ENCODE assay signal across 8 cellular contexts in the genomic region with DNA sequence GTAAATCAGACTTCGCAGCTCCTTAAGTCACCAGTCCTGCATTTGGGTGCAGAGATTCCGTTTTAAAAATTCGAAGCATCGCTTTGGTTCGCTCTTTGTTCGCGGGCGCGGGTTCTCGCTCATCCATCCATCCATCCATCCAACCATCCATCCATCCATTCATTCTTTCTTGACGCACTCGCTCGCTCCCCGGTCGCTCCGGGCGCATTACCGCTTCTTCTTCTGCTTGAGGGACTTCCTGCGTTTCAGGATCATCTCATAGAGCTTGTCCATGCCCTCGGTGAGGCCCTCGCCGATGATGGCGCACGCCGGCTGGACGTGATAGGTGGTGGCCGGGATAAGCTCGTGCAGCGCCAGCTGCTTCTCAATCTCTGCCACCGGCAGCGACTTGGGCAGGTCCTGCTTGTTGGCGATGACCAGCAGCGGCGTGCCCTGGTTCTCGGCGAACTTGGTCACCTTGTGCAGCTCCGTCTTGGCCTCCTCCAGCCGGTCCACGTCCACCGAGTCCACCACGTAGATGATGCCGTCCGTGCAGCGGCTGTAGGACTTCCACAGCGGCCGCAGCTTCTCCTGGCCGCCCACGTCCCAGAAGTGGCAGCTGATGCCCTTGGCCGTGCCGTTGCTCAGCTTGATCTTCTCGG. TPM values are rescaled to one million over a fixed set of nuclear protein-coding genes. Genes with fewer than 3 reads are reported as not detected.
A peak's percentile ranks its signal among the peaks of the same experiment; 100 is the strongest.
DNase-seq lines count a peak whose midpoint lies in the region; ATAC-seq, FAIRE-seq and TF ChIP-seq lines count a peak whose summit lies in the region.

No MANE protein-coding gene starts in this region.

- peaks cover 31% of the 10 kb centered on the region for H3K36me3 Mint-ChIP-seq in natural killer cell

- H3K9me3 Mint-ChIP-seq in natural killer cell = no peaks in the 10 kb centered on the region

- H2AFZ ChIP-seq in endothelial cell of umbilical vein (ENCODE audit: low read depth, low read length) = peak overlapping the region; percentile 85

- CTCF ChIA-PET in HEK293T (lab: Yijun Ruan, JAX) = no interaction called here
- CTCF ChIA-PET in endothelial cell of umbilical vein (lab: Charles Lee) = interaction anchor here (0.8 to 4.8 kb wide), 15 partner anchors 49 to 621 kb away, joined by 3 to 81 read pairs (median 4); no protein-coding TSS in a partner anchor

- peak overlapping the region; percentile 95 to 99 for H3K27ac Mint-ChIP-seq in natural killer cell

- H3K27me3 ChIP-seq in endothelial cell of umbilical vein (ENCODE audit: control insufficient read depth in 2 of 2, insufficient read depth in 2 of 2, low read length in 2 of 2) = no peaks in the 10 kb centered on the region

- H3K4me2 ChIP-seq in endothelial cell of umbilical vein (ENCODE audit: insufficient read depth, low read length) = peak overlapping the region; percentile 77

- H4K20me1 ChIP-seq in endothelial cell of umbilical vein (replicated peaks; ENCODE audit: control insufficient read depth, extremely low read depth, insufficient read depth, low read length) = no peaks in the 10 kb centered on the region

- peak; percentile 40 for FAIRE-seq in endothelial cell of umbilical vein (lab: Jason Lieb, UNC)

- H3K4me3 ChIP-seq in endothelial cell of umbilical vein (replicated peaks in 1 of 3; ENCODE audit: insufficient read depth in 1 of 3, low read depth in 1 of 3, low read length in 3 of 3) = peak overlapping the region in 2 of 3 experiments; percentile 47 to 69

- dilution Hi-C loops in endothelial cell of umbilical vein (cut with MboI; ENCODE audit: extremely low pct_ligation_motif_present, low sequenced_read_pairs) = no loop called here

- H3K4me1 Mint-ChIP-seq in natural killer cell = peaks cover 63 to 72% of the 10 kb centered on the region in 2 donors

- no peaks in the 10 kb centered on the region for H3K9me1 ChIP-seq in endothelial cell of umbilical vein (replicated peaks; ENCODE audit: control insufficient read depth, extremely low read depth, insufficient read depth, low read length)

- H3K36me3 ChIP-seq in endothelial cell of umbilical vein (ENCODE audit: control insufficient read depth in 2 of 2, extremely low read depth in 1 of 2, insufficient read depth in 2 of 2, low read length in 2 of 2) = no peaks in the 10 kb centered on the region

- no peak for TF ChIP-seq POLR2A in endothelial cell of umbilical vein (IDR thresholded peaks at IDR 0.05; ENCODE audit: low read depth, low read length)

- intact Hi-C loops in endothelial cell of umbilical vein (cut with micrococcal nuclease) (loop anchor here (1.0 to 2.0 kb wide), 6 partner anchors 49 to 641 kb away; partner anchors contain the start of gene HJURP), natural killer cell (cut with micrococcal nuclease) (no loop called here)

- DNase-seq in COLO668 (lab: John Stamatoyannopoulos, UW; ENCODE audit: unreplicated experiment) (peak; percentile 67), HEK293T (ENCODE audit: extremely low spot score) (no peak), endothelial cell of umbilical vein (ENCODE audit: low read depth, low spot score) (peak; percentile 54), natural killer cell (peak; percentile 39), GM20000 (ENCODE audit: low spot score) (no peak), NCI-H446 treated with DMSO at 0.1 percent for 48 hours (lab: John Stamatoyannopoulos, UW) (no peak), NCI-H2171 treated with DMSO at 0.1 percent for 48 hours (lab: John Stamatoyannopoulos, UW) (no peak)

- H3K27me3 Mint-ChIP-seq in natural killer cell (ENCODE audit: low read depth in 2 of 2) = no peaks in the 10 kb centered on the region

- no peak for TF ChIP-seq CTCF in VCaP (conservative IDR thresholded peaks at IDR 0.05)
- TF ChIP-seq CTCF in endothelial cell of umbilical vein (IDR thresholded peaks at IDR 0.05; ENCODE audit: extremely low read depth in 1 of 2, insufficient read depth in 1 of 2, low read depth in 1 of 2, low read length in 2 of 2) = no peak
- TF ChIP-seq CTCF in natural killer cell (IDR thresholded peaks at IDR 0.05) = no peak
- no peak for TF ChIP-seq CTCF in GM20000 (IDR thresholded peaks at IDR 0.05; ENCODE audit: extremely low read depth, missing control alignments)

- BruUV-seq in endothelial cell of umbilical vein (replicated peaks; lab: Mats Ljungman, UMichigan) = TSS peak; percentile 20

- H3K79me2 ChIP-seq in endothelial cell of umbilical vein (ENCODE audit: control insufficient read depth, insufficient read depth, low read length) = no peaks in the 10 kb centered on the region

- H3K9me3 ChIP-seq in endothelial cell of umbilical vein (replicated peaks; ENCODE audit: control insufficient read depth, insufficient read depth, low read length) = no peaks in the 10 kb centered on the region

- H3K27ac ChIP-seq in VCaP = peak overlapping the region; percentile 71
- no peak overlapping the region for H3K27ac ChIP-seq in endothelial cell of umbilical vein (ENCODE audit: insufficient read depth, low read depth, low read length)

- ATAC-seq in natural killer cell = no peak

- peak overlapping the region; percentile 100 for H3K4me3 Mint-ChIP-seq in natural killer cell

- POLR2A ChIA-PET in HEK293T (lab: Yijun Ruan, JAX) = interaction anchor here (1.0 to 1.6 kb wide), 2 partner anchors 31 to 127 kb away, joined by 3 to 7 read pairs; no protein-coding TSS in a partner anchor
- POLR2A ChIA-PET in endothelial cell of umbilical vein (lab: Charles Lee) = interaction anchor here (0.5 to 0.9 kb wide), 2 partner anchors 74 to 197 kb away, joined by 3 to 5 read pairs; no protein-coding TSS in a partner anchor

- peak overlapping the region; percentile 55 for H3K9ac ChIP-seq in endothelial cell of umbilical vein (replicated peaks; ENCODE audit: extremely low read depth, insufficient read depth, low read length)

- peaks cover 16% of the 10 kb centered on the region for H3K4me1 ChIP-seq in endothelial cell of umbilical vein (ENCODE audit: control insufficient read depth, extremely low read depth, insufficient read depth, low read length)

TF ChIP-seq in HEK293T, 16 proteins besides CTCF, POLR2A, EP300 and RAD21:
- TF ChIP-seq L3MBTL2 (conservative IDR thresholded peaks at IDR 0.05) = peak; percentile 68
- TF ChIP-seq TARDBP (IDR thresholded peaks at IDR 0.05) = no peak
- no peak for TF ChIP-seq SP1 (IDR thresholded peaks at IDR 0.05)
- no peak for TF ChIP-seq BHLHE40 (IDR thresholded peaks at IDR 0.05; ENCODE audit: borderline replicate concordance)
TF ChIP-seq in HEK293T: peak in this region for 1.

TF ChIP-seq in endothelial cell of umbilical vein, 7 proteins besides CTCF, POLR2A, EP300 and RAD21:
- TF ChIP-seq EZH2 (IDR thresholded peaks at IDR 0.05; ENCODE audit: borderline replicate concordance, low read depth, low read length, severe bottlenecking) (peak; percentile 24), GATA2 (IDR thresholded peaks at IDR 0.05; ENCODE audit: insufficient read depth, insufficient read length, low read depth, low read length) (no peak), FOS (IDR thresholded peaks at IDR 0.05; ENCODE audit: borderline replicate concordance, insufficient read depth, low read length) (no peak), JUN (IDR thresholded peaks at IDR 0.05; ENCODE audit: borderline replicate concordance, insufficient read depth, insufficient read length, low read depth) (no peak), MYC (IDR thresholded peaks at IDR 0.05; ENCODE audit: low read depth, low read length) (no peak), POLR2AphosphoS5 (IDR thresholded peaks at IDR 0.05; ENCODE audit: insufficient read depth, low read depth, low read length) (peak; percentile 1)
- TF ChIP-seq, protein P1, sequence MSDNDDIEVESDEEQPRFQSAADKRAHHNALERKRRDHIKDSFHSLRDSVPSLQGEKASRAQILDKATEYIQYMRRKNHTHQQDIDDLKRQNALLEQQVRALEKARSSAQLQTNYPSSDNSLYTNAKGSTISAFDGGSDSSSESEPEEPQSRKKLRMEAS (IDR thresholded peaks at IDR 0.05; ENCODE audit: insufficient read depth, insufficient read length) = no peak

RNA-seq across cellular contexts. Expression of gene ARL4C, which starts 1.0 kb away (rescaled TPM):
- total RNA-seq in endothelial cell of umbilical vein = 8.3 and 10.5 TPM in 2 replicates
- 4.7 and 5.5 TPM in 2 replicates for polyA plus RNA-seq in endothelial cell of umbilical vein
- 3.9 and 4.9 TPM in 2 replicates for polyA plus RNA-seq in endothelial cell of umbilical vein (2011; cell fraction: cytosol; rRNA removed)
- polyA plus RNA-seq in endothelial cell of umbilical vein (2011; cell fraction: nucleus; rRNA removed) = 4.9 and 5.7 TPM in 2 replicates
- polyA plus RNA-seq in endothelial cell of umbilical vein (2012) = 10.0 and 11.3 TPM in 2 replicates
- polyA minus RNA-seq in endothelial cell of umbilical vein = 6.0 and 6.1 TPM in 2 replicates
- not detected for polyA minus RNA-seq in endothelial cell of umbilical vein (2011; cell fraction: cytosol; rRNA and poly(A)+ RNA removed)
- polyA minus RNA-seq in endothelial cell of umbilical vein (2011; cell fraction: nucleus; rRNA and poly(A)+ RNA removed) = 5.5 and 6.3 TPM in 2 replicates
- 100 to 1,000 TPM; 492 to 756 (median 664) TPM for total RNA-seq in natural killer cell

Comparison
In these comparisons a context has a peak if more than half of its experiments do, and no peak if none do; other contexts are left out.
1. DNase-seq: peak in COLO668 (single experiment), endothelial cell of umbilical vein (single experiment) and natural killer cell (single experiment); none in HEK293T (single experiment), GM20000 (single experiment), NCI-H446 treated with DMSO at 0.1 percent for 48 hours (single experiment) and NCI-H2171 treated with DMSO at 0.1 percent for 48 hours (single experiment).
2. RNA of gene ARL4C, which starts 1.0 kb away (total RNA-seq): 492 to 756 TPM in natural killer cell; 8.3 to 10.5 TPM in endothelial cell of umbilical vein; every median in the first group is over 10 times any median in the second.